Comparison of ENCODE assay signal across 1 cellular context in the genomic region with DNA sequence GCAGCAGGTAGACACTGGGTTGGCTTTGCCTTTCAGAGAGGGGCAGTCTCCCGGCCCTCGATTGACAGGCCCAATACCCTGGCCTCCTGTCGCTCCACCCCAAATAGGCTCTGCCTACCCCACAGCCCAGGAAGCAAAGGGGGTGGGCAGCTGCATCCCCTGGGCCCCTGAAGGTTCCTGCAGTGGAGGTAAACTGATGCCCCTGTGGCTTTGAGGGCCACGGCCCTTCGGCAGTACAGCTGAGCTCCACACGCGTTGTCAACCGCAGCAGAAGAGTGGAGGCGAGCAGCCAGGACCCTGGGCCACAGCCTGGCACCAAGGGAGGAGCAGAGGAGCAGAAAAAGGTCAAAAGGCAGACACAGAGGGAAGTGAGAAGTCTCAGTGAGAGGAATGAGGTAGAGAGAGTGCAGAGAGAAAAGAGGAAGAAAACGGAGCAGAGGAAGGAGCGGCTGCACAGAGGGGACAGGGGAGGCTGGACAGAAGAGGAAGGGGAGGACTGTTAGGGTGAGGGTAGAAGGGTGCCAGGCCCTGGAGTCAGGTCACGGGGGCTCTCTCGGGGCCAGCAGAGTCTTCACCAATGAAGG.
TF ChIP-seq lines count a peak whose summit lies in the region.

No MANE protein-coding gene starts in this region.

TF ChIP-seq in HepG2, 621 proteins besides CTCF, POLR2A, EP300 and RAD21 (continued from another document):
- TF ChIP-seq MTERF4 (CRISPR knock-in tag; IDR thresholded peaks at IDR 0.05) (no peak), RXRB (CRISPR knock-in tag; IDR thresholded peaks at IDR 0.05; ENCODE audit: borderline replicate concordance) (no peak)
